26 cellular contexts compared by ENCODE assay signal in genomic region chr22:32992821-32993220, GRCh38.
"Had no signal": no experiment of that assay in that cellular context is flagged by ENCODE, and none has a peak within 500 bp of the region (broad histone marks: within the 10 kb centered on the region; RNA-seq: fewer than 3 reads in every experiment).

No MANE protein-coding gene starts in this region.

- ATAC-seq: activated CD8-positive, alpha-beta T cell treated with anti-CD3 and anti-CD28 coated beads, Interleukin-2, amount 10 ng/mL, durations not matched to agents 7 days and 5 days; K562; Panc1 had no signal

- H3K4me3 ChIP-seq: adrenal gland, K562 had no signal

- H3K27ac ChIP-seq: adrenal gland had no signal

- H3K9me3 ChIP-seq: adrenal gland had no signal

- DNase-seq: activated CD4-positive, alpha-beta T cell treated with anti-CD3 and anti-CD28 coated beads for 48 hours; activated CD4-positive, alpha-beta T cell treated with anti-CD3 and anti-CD28 coated beads, Interleukin-2, amount 50 U/mL, for 4 hours; activated CD4-positive, CD25-positive, alpha-beta regulatory T cell treated with anti-CD3 and anti-CD28 coated beads, Interleukin-2, amount 50 U/mL, for 72 hours; activated CD8-positive, alpha-beta memory T cell treated with anti-CD3 and anti-CD28 coated beads, Interleukin-2, amount 50 U/mL, for 48 hours; activated CD8-positive, alpha-beta T cell treated with anti-CD3 and anti-CD28 coated beads, Interleukin-2, amount 10 ng/mL, durations not matched to agents 7 days and 5 days; activated naive CD4-positive, alpha-beta T cell treated with anti-CD3 and anti-CD28 coated beads, Interleukin-2, amount 50 U/mL, for 16 hours; activated naive CD8-positive, alpha-beta T cell treated with anti-CD3 and anti-CD28 coated beads, Interleukin-2, amount 10 ng/mL, durations not matched to agents 7 days and 5 days; activated T-cell treated with anti-CD3 and anti-CD28 coated beads, Interleukin-2, amount 50 U/mL, for 1 hour; adrenal gland; aorta; Karpas-422; MM.1S; NCI-H1105; NCI-H1436; NCI-H1694 treated with DMSO at 0.1 percent for 48 hours; NCI-H2029 treated with DMSO at 0.1 percent for 48 hours; NCI-H345; NCI-H510A; NK-92 treated with Interleukin-12 subunit alpha and Interleukin-12 subunit beta, amount 100 ng/mL, for 24 hours; OCI-M1; RPMI8226; SHP77 had no signal

- H3K4me1 Mint-ChIP-seq: activated naive CD8-positive, alpha-beta T cell treated with anti-CD3 and anti-CD28 coated beads, Interleukin-2, amount 10 ng/mL, durations not matched to agents 7 days and 5 days had no signal

- H3K27me3 Mint-ChIP-seq: activated naive CD8-positive, alpha-beta T cell treated with anti-CD3 and anti-CD28 coated beads, Interleukin-2, amount 10 ng/mL, durations not matched to agents 7 days and 5 days had no signal

- H3K9me3 Mint-ChIP-seq: activated naive CD8-positive, alpha-beta T cell treated with anti-CD3 and anti-CD28 coated beads, Interleukin-2, amount 10 ng/mL, durations not matched to agents 7 days and 5 days; T-helper 1 cell treated with Interleukin-12 subunit alpha and Interleukin-12 subunit beta and Interleukin-4 antibody, amounts not matched to agents 30 μg/mL and 1 μg/mL, for 36 hours had no signal

- H3K36me3 Mint-ChIP-seq: activated naive CD8-positive, alpha-beta T cell treated with anti-CD3 and anti-CD28 coated beads, Interleukin-2, amount 10 ng/mL, durations not matched to agents 7 days and 5 days had no signal

- H3K27me3 ChIP-seq: adrenal gland had no signal

- H3K27ac Mint-ChIP-seq: activated CD8-positive, alpha-beta T cell treated with anti-CD3 and anti-CD28 coated beads, Interleukin-2, amount 10 ng/mL, durations not matched to agents 7 days and 5 days; activated naive CD8-positive, alpha-beta T cell treated with anti-CD3 and anti-CD28 coated beads, Interleukin-2, amount 10 ng/mL, durations not matched to agents 7 days and 5 days; T-helper 1 cell treated with Interleukin-12 subunit alpha and Interleukin-12 subunit beta and Interleukin-4 antibody, amounts not matched to agents 30 μg/mL and 1 μg/mL, for 36 hours had no signal

- FAIRE-seq: bronchial epithelial cell, K562 had no signal

- H3K36me3 ChIP-seq: adrenal gland had no signal

- H3K4me3 Mint-ChIP-seq: activated CD8-positive, alpha-beta T cell treated with anti-CD3 and anti-CD28 coated beads, Interleukin-2, amount 10 ng/mL, durations not matched to agents 7 days and 5 days; activated naive CD8-positive, alpha-beta T cell treated with anti-CD3 and anti-CD28 coated beads, Interleukin-2, amount 10 ng/mL, durations not matched to agents 7 days and 5 days; T-helper 1 cell treated with Interleukin-12 subunit alpha and Interleukin-12 subunit beta and Interleukin-4 antibody, amounts not matched to agents 30 μg/mL and 1 μg/mL, for 36 hours had no signal
